17 cellular contexts compared by ENCODE assay signal in genomic region chr2:109517118-109517889, GRCh38.
DNase-seq lines count a peak whose midpoint lies in the region; ATAC-seq, FAIRE-seq and TF ChIP-seq lines count a peak whose summit lies in the region.
"Had no signal": no experiment of that assay in that cellular context is flagged by ENCODE, and none has a peak within 500 bp of the region (broad histone marks: within the 10 kb centered on the region; RNA-seq: fewer than 3 reads in every experiment).

No MANE protein-coding gene starts in this region.

- no peak overlapping the region for H2AK5ac ChIP-seq in mesendoderm (ENCODE audit: low read length)

- no peak overlapping the region for H4K5ac ChIP-seq in mesendoderm (ENCODE audit: low read length)

- intact Hi-C loops in HepG2 (cut with micrococcal nuclease; ENCODE audit: unreplicated experiment) (loop anchor here (2.0 to 5.0 kb wide), 2 partner anchors 17 to 630 kb away; no protein-coding TSS in a partner anchor), right lobe of liver (cut with DNase I) (no loop called here)

- peak overlapping the region; percentile 38 for H2AFZ ChIP-seq in HepG2 (ENCODE audit: low read length)

- no peaks in the 10 kb centered on the region for H3K79me1 ChIP-seq in mesendoderm (ENCODE audit: low read length)

- H3K27ac ChIP-seq in HepG2 (ENCODE audit: extremely low read length, insufficient read depth, low read length) (peak overlapping the region; percentile 14), right lobe of liver (no peak overlapping the region), mesendoderm (ENCODE audit: low read depth, low read length) (no peak overlapping the region)
- H3K27ac ChIP-seq: Peyer's patch, SJSA1 had no signal

- peaks cover 0 to 17% of the 10 kb centered on the region in 2 experiments; a peak in 2 of 5 replicates for H3K27me3 ChIP-seq in HepG2 (ENCODE audit: control insufficient read depth in 1 of 2, insufficient read depth in 2 of 2, low read length in 2 of 2)
- no peaks in the 10 kb centered on the region for H3K27me3 ChIP-seq in right lobe of liver
- H3K27me3 ChIP-seq in mesendoderm (ENCODE audit: insufficient read depth, low read length, poor library complexity), result no peaks in the 10 kb centered on the region
- H3K27me3 ChIP-seq: MG63, Peyer's patch, SJSA1 had no signal

- no peak overlapping the region for H2BK5ac ChIP-seq in mesendoderm (ENCODE audit: low read length)

- H3K36me3 ChIP-seq in HepG2 (replicated peaks in 1 of 2; ENCODE audit: control insufficient read depth in 1 of 2, insufficient read depth in 2 of 2, low read length in 2 of 2) (no peaks in the 10 kb centered on the region), right lobe of liver (no peaks in the 10 kb centered on the region), mesendoderm (ENCODE audit: control insufficient read depth, insufficient read depth, low read length) (no peaks in the 10 kb centered on the region)
- H3K36me3 ChIP-seq: MG63, Peyer's patch, SJSA1 had no signal

- TF ChIP-seq POLR2A in HepG2 (IDR thresholded peaks at IDR 0.05; ENCODE audit: insufficient read depth in 1 of 2, low read depth in 2 of 2, low read length in 2 of 2) (no peak), right lobe of liver (IDR thresholded peaks at IDR 0.05) (no peak)

- no peak overlapping the region for H2BK15ac ChIP-seq in mesendoderm (replicated peaks; ENCODE audit: low read depth)

- H3K4me1 ChIP-seq in HepG2 (ENCODE audit: insufficient read depth, low read length) (peaks cover 43% of the 10 kb centered on the region), right lobe of liver (peaks cover 0 to 4% (median 0%) of the 10 kb centered on the region in 4 donors), mesendoderm (ENCODE audit: control insufficient read depth, low read depth, low read length) (peaks cover 2% of the 10 kb centered on the region)

- TF ChIP-seq RAD21 in HepG2 (CRISPR knock-in tag; IDR thresholded peaks at IDR 0.05), result no peak

- in situ Hi-C loops in HepG2 (cut with HindIII; ENCODE audit: extremely low pct_ligation_motif_present, low pct_unique_long_range_greater_than_20kb), result no loop called here

- H3K9me3 ChIP-seq in HepG2 (ENCODE audit: low read length), result no peaks in the 10 kb centered on the region
- H3K9me3 ChIP-seq in right lobe of liver, result no peaks in the 10 kb centered on the region
- H3K9me3 ChIP-seq: MG63, Peyer's patch, SJSA1 had no signal

- TF ChIP-seq CTCF in HepG2 (CRISPR knock-in tag; IDR thresholded peaks at IDR 0.05), result 0 out of 2 replicates have a peak, but pooled peaks have one; percentile 11
- no peak for TF ChIP-seq CTCF in right lobe of liver (IDR thresholded peaks at IDR 0.05)
- no peak for TF ChIP-seq CTCF in epithelial cell of esophagus (IDR thresholded peaks at IDR 0.05; ENCODE audit: insufficient read depth, low read depth, low read length, missing control alignments)

- peak overlapping the region; percentile 38 for H3K23ac ChIP-seq in mesendoderm (ENCODE audit: low read length)

- ATAC-seq in HepG2, result peak; percentile 75
- no peak for ATAC-seq in right lobe of liver
- ATAC-seq in GM19035 (IDR thresholded peaks at IDR 0.05; ENCODE audit: unreplicated experiment), result no peak

- H3K4me2 ChIP-seq in HepG2 (ENCODE audit: low read depth, low read length) (peak overlapping the region; percentile 98), mesendoderm (ENCODE audit: low read length) (no peak overlapping the region)

- H3K18ac ChIP-seq in mesendoderm (ENCODE audit: low read length), result no peak overlapping the region

- peak overlapping the region; percentile 40 to 77 (median 45) for H3K4me3 ChIP-seq in HepG2 (replicated peaks in 1 of 3; ENCODE audit: insufficient read depth in 1 of 3, low read depth in 2 of 3, low read length in 3 of 3)
- no peak overlapping the region for H3K4me3 ChIP-seq in right lobe of liver
- no peak overlapping the region for H3K4me3 ChIP-seq in epithelial cell of esophagus (ENCODE audit: low read length)
- H3K4me3 ChIP-seq in mesendoderm (ENCODE audit: low read length), result no peak overlapping the region
- H3K4me3 ChIP-seq: K562, MG63, Peyer's patch, SJSA1 had no signal

- BruUV-seq in HepG2 (replicated peaks; lab: Mats Ljungman, UMichigan), result no TSS peak

- no peak overlapping the region for H3K4ac ChIP-seq in mesendoderm (ENCODE audit: low read depth, low read length)

- H4K20me1 ChIP-seq in HepG2 (ENCODE audit: insufficient read depth, low read length), result no peaks in the 10 kb centered on the region

- DNase-seq in HepG2 (ENCODE audit: low spot score) (peak; percentile 68), right lobe of liver (no peak), epithelial cell of esophagus (ENCODE audit: low read depth) (peak; percentile 40), mesendoderm (peak; percentile 51), NCI-H2196 (lab: John Stamatoyannopoulos, UW; ENCODE audit: unreplicated experiment) (no peak), NCI-H446 (lab: John Stamatoyannopoulos, UW) (no peak), SIG-M5 (lab: John Stamatoyannopoulos, UW) (no peak)
- DNase-seq: NCI-H187, NCI-H524 treated with DMSO at 0.1 percent for 48 hours had no signal

- H3K79me2 ChIP-seq in HepG2 (ENCODE audit: insufficient read depth, low read length), result no peaks in the 10 kb centered on the region
- no peaks in the 10 kb centered on the region for H3K79me2 ChIP-seq in mesendoderm (ENCODE audit: control insufficient read depth, insufficient read depth, low read length)

- CTCF ChIA-PET in HepG2 (lab: Yijun Ruan, JAX; ENCODE audit: low intra/inter-chr PET ratio, low total read pairs), result interaction anchor here (1.2 to 2.6 kb wide), 4 partner anchors 29 to 389 kb away, joined by 4 to 31 read pairs (median 9); no protein-coding TSS in a partner anchor

- H3K9ac ChIP-seq in HepG2 (ENCODE audit: insufficient read depth, low read depth, low read length) (peak overlapping the region; percentile 41; the same call in 1 of the 2 replicates), mesendoderm (ENCODE audit: low read length) (no peak overlapping the region)

- no peak overlapping the region for H4K8ac ChIP-seq in mesendoderm (ENCODE audit: low read depth, low read length)

- TF ChIP-seq EP300 in HepG2 (IDR thresholded peaks at IDR 0.05; ENCODE audit: low read depth in 2 of 2, low read length in 2 of 2) (no peak), HepG2 (CRISPR knock-in tag; IDR thresholded peaks at IDR 0.05; ENCODE audit: borderline replicate concordance) (no peak)

- FAIRE-seq in HepG2 (lab: Jason Lieb, UNC), result peak; percentile 75
- FAIRE-seq: D721Med, GM12892, H54 had no signal

- H3K56ac ChIP-seq in mesendoderm (ENCODE audit: low read length), result peak overlapping the region; percentile 30

- H2BK120ac ChIP-seq in mesendoderm (ENCODE audit: low read depth, low read length), result no peak overlapping the region

- WGBS in HepG2 (ENCODE audit: low lambda C conversion rate), result 10% methylated on average over 17 of the region's 26 CpGs
- 87% methylated on average over 3 of the region's 26 CpGs for WGBS in right lobe of liver (ENCODE audit: insufficient coverage, low coverage, low lambda C conversion rate, missing lambda C conversion rate)
- WGBS in mesendoderm (ENCODE audit: extremely low coverage, insufficient coverage, low lambda C conversion rate), result no CpG with 5 or more reads among the region's 26 CpGs

- POLR2A ChIA-PET in HepG2 (lab: Yijun Ruan, JAX), result interaction anchor here (1.0 kb wide), 1 partner anchor 98 kb away, joined by 3 read pairs; no protein-coding TSS in a partner anchor

TF ChIP-seq in HepG2, 621 proteins besides CTCF, POLR2A, EP300 and RAD21 (continues in another document):
- TF ChIP-seq HNRNPL (IDR thresholded peaks at IDR 0.05; ENCODE audit: low read depth, low read length) (0 out of 2 replicates have a peak, but pooled peaks have one; percentile 51), ZNF546 (CRISPR knock-in tag; conservative IDR thresholded peaks at IDR 0.05) (0 out of 2 replicates have a peak, but pooled peaks have one; percentile 40), ZFY (CRISPR knock-in tag; IDR thresholded peaks at IDR 0.05) (peak; percentile 71), HNF4G (IDR thresholded peaks at IDR 0.05; ENCODE audit: borderline replicate concordance, low read depth, low read length) (peak; percentile 55; the same call in 1 of the 2 replicates), HNF4G (CRISPR knock-in tag; IDR thresholded peaks at IDR 0.05; ENCODE audit: borderline replicate concordance, low read depth) (no peak), ZNF430 (CRISPR knock-in tag; IDR thresholded peaks at IDR 0.05) (0 out of 2 replicates have a peak, but pooled peaks have one; percentile 26), ZNF691 (CRISPR knock-in tag; IDR thresholded peaks at IDR 0.05; ENCODE audit: borderline replicate concordance, low read depth) (peak; percentile 48), LCORL (IDR thresholded peaks at IDR 0.05) (no peak), LCORL (CRISPR knock-in tag; IDR thresholded peaks at IDR 0.05) (no peak), E2F1 (CRISPR knock-in tag; IDR thresholded peaks at IDR 0.05) (peak; percentile 76; the same call in 1 of the 2 replicates), POLR2AphosphoS2 (IDR thresholded peaks at IDR 0.05; ENCODE audit: low read depth, low read length) (no peak)

Comparison
In these comparisons a context has a peak if more than half of its experiments do, and no peak if none do; other contexts are left out.
1. DNase-seq: peak in HepG2 (single experiment), epithelial cell of esophagus (single experiment) and mesendoderm (single experiment); none in right lobe of liver (0 of 3), NCI-H2196 (single experiment), NCI-H446 (0 of 2) and SIG-M5 (single experiment).
2. H3K4me3 ChIP-seq: peak in HepG2 (3 of 3); none in right lobe of liver (0 of 3), epithelial cell of esophagus (single experiment) and mesendoderm (single experiment).